ENCODE assay signal across 8 cellular contexts in the genomic region with DNA sequence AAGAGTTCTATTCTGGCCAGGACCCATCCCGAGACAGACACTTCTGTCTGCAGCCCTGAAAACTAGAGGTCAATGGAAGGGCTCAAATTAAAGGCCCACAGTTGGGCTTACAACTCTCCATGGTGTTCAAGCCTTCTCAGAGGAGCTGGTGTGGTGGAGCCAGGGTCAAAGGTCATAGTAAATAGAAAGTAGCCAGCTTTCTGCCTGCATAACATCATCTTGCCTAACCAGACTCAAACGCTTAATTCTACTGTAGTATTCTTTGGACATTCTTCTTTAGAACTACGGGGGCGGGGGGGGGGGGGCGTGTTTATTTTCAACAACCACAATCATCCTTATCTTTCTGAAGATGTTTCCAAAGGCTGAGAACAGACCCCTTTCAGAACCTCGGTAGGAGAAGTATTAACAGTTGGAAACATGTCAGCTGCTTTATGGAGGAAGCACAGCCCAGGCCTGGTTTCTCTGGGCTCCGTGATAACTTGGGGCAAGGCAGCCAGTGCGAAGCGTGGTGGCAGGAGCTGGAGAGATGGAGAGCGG. TPM values are rescaled to one million over a fixed set of nuclear protein-coding genes. Genes with fewer than 3 reads are reported as not detected.
DNase-seq lines count a peak whose midpoint lies in the region; ATAC-seq, FAIRE-seq and TF ChIP-seq lines count a peak whose summit lies in the region.

No MANE protein-coding gene starts in this region.

- H3K18ac ChIP-seq in mesendoderm (ENCODE audit: low read length): peak overlapping the region; percentile 51

- POLR2A ChIA-PET in A549 (lab: Yijun Ruan, JAX): interaction anchor here (0.7 kb wide), 1 partner anchor 430 kb away, joined by 8 read pairs; no protein-coding TSS in a partner anchor

- no peak overlapping the region for H3K56ac ChIP-seq in mesendoderm (ENCODE audit: low read length)

- H3K27ac ChIP-seq in A549 (peak overlapping the region; percentile 96 to 99), ascending aorta (peak overlapping the region; percentile 88 to 95), mesendoderm (ENCODE audit: low read depth, low read length) (no peak overlapping the region)

- H3K79me1 ChIP-seq in mesendoderm (ENCODE audit: low read length): peaks cover 8% of the 10 kb centered on the region

- H3K9ac ChIP-seq in mesendoderm (ENCODE audit: low read length): no peak overlapping the region

- H3K36me3 ChIP-seq in ascending aorta: no peaks in the 10 kb centered on the region
- no peaks in the 10 kb centered on the region for H3K36me3 ChIP-seq in mesendoderm (ENCODE audit: control insufficient read depth, insufficient read depth, low read length)

- H3K27me3 ChIP-seq in ascending aorta: no peaks in the 10 kb centered on the region
- no peaks in the 10 kb centered on the region for H3K27me3 ChIP-seq in mesendoderm (ENCODE audit: insufficient read depth, low read length, poor library complexity)

- DNase-seq in A549 (ENCODE audit: low read depth in 1 of 2, low spot score in 1 of 2) (no peak), ascending aorta (ENCODE audit: low spot score in 2 of 2) (no peak), mesendoderm (no peak), SHP77 treated with DMSO at 0.1 percent for 48 hours (lab: John Stamatoyannopoulos, UW) (no peak)
- no peak for DNase-seq in NK-92 treated with Interleukin-12 subunit alpha and Interleukin-12 subunit beta, amount 100 ng/mL, for 24 hours (lab: John Stamatoyannopoulos, UW)

- no peak overlapping the region for H4K5ac ChIP-seq in mesendoderm (ENCODE audit: low read length)

- H2BK15ac ChIP-seq in mesendoderm (replicated peaks; ENCODE audit: low read depth): no peak overlapping the region

- no peak for FAIRE-seq in A549 (lab: Jason Lieb, UNC)

- CTCF ChIA-PET in A549 (lab: Yijun Ruan, JAX): interaction anchor here (0.9 kb wide), 1 partner anchor 15 kb away, joined by 3 read pairs; no protein-coding TSS in a partner anchor

- H3K4me2 ChIP-seq in A549: peak overlapping the region; percentile 81
- no peak overlapping the region for H3K4me2 ChIP-seq in mesendoderm (ENCODE audit: low read length)

- no peak overlapping the region for H2BK5ac ChIP-seq in mesendoderm (ENCODE audit: low read length)

- H3K4me3 ChIP-seq in A549 (no peak overlapping the region; the same call in 2 of the 3 replicates), ascending aorta (peak overlapping the region; percentile 78 to 97), mesendoderm (ENCODE audit: low read length) (no peak overlapping the region)

- TF ChIP-seq RAD21 in A549 (conservative IDR thresholded peaks at IDR 0.05 in 1 of 2, IDR thresholded peaks at IDR 0.05 in 1 of 2): no peak

- H2BK120ac ChIP-seq in mesendoderm (ENCODE audit: low read depth, low read length): no peak overlapping the region

- H3K4me1 ChIP-seq in A549: peaks cover 22% of the 10 kb centered on the region
- peaks cover 0 to 6% of the 10 kb centered on the region in 2 donors for H3K4me1 ChIP-seq in ascending aorta
- H3K4me1 ChIP-seq in mesendoderm (ENCODE audit: control insufficient read depth, low read depth, low read length): peaks cover 5% of the 10 kb centered on the region

- no peak overlapping the region for H2AK5ac ChIP-seq in mesendoderm (ENCODE audit: low read length)

- H4K8ac ChIP-seq in mesendoderm (ENCODE audit: low read depth, low read length): no peak overlapping the region

- no peak for TF ChIP-seq EP300 in A549 (IDR thresholded peaks at IDR 0.05)

- intact Hi-C loops in ascending aorta (cut with DNase I): loop anchor here (5.0 to 10.0 kb wide), 3 partner anchors 111 to 489 kb away; partner anchors contain the start of gene SNRNP48

- WGBS in A549 (ENCODE audit: missing lambda C conversion rate): 85% methylated on average over 9 of the region's 10 CpGs
- no CpG with 5 or more reads among the region's 10 CpGs for WGBS in mesendoderm (ENCODE audit: extremely low coverage, insufficient coverage, low lambda C conversion rate)

- H3K23ac ChIP-seq in mesendoderm (ENCODE audit: low read length): no peak overlapping the region

- ATAC-seq in A549 (no peak), HG02642 (IDR thresholded peaks at IDR 0.05; ENCODE audit: poor library complexity, unreplicated experiment) (peak; percentile 1), HG03097 (IDR thresholded peaks at IDR 0.05; ENCODE audit: low FRiP score, unreplicated experiment) (no peak), GM18870 (IDR thresholded peaks at IDR 0.05; ENCODE audit: unreplicated experiment) (no peak)

- peaks cover 18% of the 10 kb centered on the region for H3K79me2 ChIP-seq in mesendoderm (ENCODE audit: control insufficient read depth, insufficient read depth, low read length)

- H3K4ac ChIP-seq in mesendoderm (ENCODE audit: low read depth, low read length): no peak overlapping the region

- no peaks in the 10 kb centered on the region for H3K9me3 ChIP-seq in A549
- no peaks in the 10 kb centered on the region for H3K9me3 ChIP-seq in ascending aorta

- no peak for TF ChIP-seq POLR2A in A549 (IDR thresholded peaks at IDR 0.05; ENCODE audit: low read length)

- TF ChIP-seq CTCF in A549 (IDR thresholded peaks at IDR 0.05) (no peak), ascending aorta (IDR thresholded peaks at IDR 0.05) (no peak)

TF ChIP-seq in A549, 52 proteins besides CTCF, POLR2A, EP300 and RAD21:
- TF ChIP-seq KDM1A (IDR thresholded peaks at IDR 0.05; ENCODE audit: low read depth): no peak
- TF ChIP-seq, protein P1, sequence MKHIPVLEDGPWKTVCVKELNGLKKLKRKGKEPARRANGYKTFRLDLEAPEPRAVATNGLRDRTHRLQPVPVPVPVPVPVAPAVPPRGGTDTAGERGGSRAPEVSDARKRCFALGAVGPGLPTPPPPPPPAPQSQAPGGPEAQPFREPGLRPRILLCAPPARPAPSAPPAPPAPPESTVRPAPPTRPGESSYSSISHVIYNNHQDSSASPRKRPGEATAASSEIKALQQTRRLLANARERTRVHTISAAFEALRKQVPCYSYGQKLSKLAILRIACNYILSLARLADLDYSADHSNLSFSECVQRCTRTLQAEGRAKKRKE (CRISPR knock-in tag; IDR thresholded peaks at IDR 0.05; ENCODE audit: low read depth): no peak
- no peak for TF ChIP-seq MAZ (IDR thresholded peaks at IDR 0.05; ENCODE audit: borderline replicate concordance, low read depth, low read length)
- TF ChIP-seq FOSB (CRISPR knock-in tag; IDR thresholded peaks at IDR 0.05): no peak
- no peak for TF ChIP-seq CHD2 (IDR thresholded peaks at IDR 0.05; ENCODE audit: low read length, partially characterized antibody)
- TF ChIP-seq, protein P2, sequence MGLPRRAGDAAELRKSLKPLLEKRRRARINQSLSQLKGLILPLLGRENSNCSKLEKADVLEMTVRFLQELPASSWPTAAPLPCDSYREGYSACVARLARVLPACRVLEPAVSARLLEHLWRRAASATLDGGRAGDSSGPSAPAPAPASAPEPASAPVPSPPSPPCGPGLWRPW (IDR thresholded peaks at IDR 0.05): no peak
- TF ChIP-seq GATA3 (IDR thresholded peaks at IDR 0.05; ENCODE audit: borderline replicate concordance): no peak
- TF ChIP-seq EHMT2 (IDR thresholded peaks at IDR 0.05; ENCODE audit: low read depth): no peak
- TF ChIP-seq ZFP36 (IDR thresholded peaks at IDR 0.05; ENCODE audit: borderline replicate concordance, partially characterized antibody): no peak
TF ChIP-seq in A549: peak in this region for 0.

RNA-seq across cellular contexts. Expression of gene RREB1, which starts 1.5 kb away (rescaled TPM):
- 2.2 and 4.8 TPM in 2 replicates for polyA plus RNA-seq in A549 (2011; rRNA removed)
- 1.5 and 2.1 TPM in 2 replicates for polyA plus RNA-seq in A549 (2012; cell fraction: cytosol; rRNA removed)
- polyA plus RNA-seq in A549 (2012; cell fraction: nucleus; rRNA removed): 6.1 and 6.8 TPM in 2 replicates
- 4.6 to 5.0 TPM (median 4.8 TPM) in 3 replicates for polyA plus RNA-seq in A549 (2017; fragmentation: RNase III; extraction: RNeasy Plus Mini Kit Qiagen cat#74134 plus additional on column Dnase treatment)
- 30.5 and 38.8 TPM in 2 replicates for polyA minus RNA-seq in A549 (2011; rRNA and poly(A)+ RNA removed)
- 48.9 TPM for total RNA-seq in ascending aorta
- polyA plus RNA-seq in mesendoderm (2013, experiment 1 of 2): 12.6 TPM
- 12.0 TPM for polyA plus RNA-seq in mesendoderm (2013, experiment 2 of 2)

Comparison
In these comparisons a context has a peak if more than half of its experiments do, and no peak if none do; other contexts are left out.
1. H3K4me3 ChIP-seq: peak in ascending aorta (2 of 2); none in A549 (single experiment) and mesendoderm (single experiment).